ENCODE assay signal across 8 cellular contexts in genomic region chr11:20112291-20113146, GRCh38. TPM values are rescaled to one million over a fixed set of nuclear protein-coding genes. Genes with fewer than 3 reads are reported as not detected.
DNase-seq lines count a peak whose midpoint lies in the region; ATAC-seq and TF ChIP-seq lines count a peak whose summit lies in the region.

No MANE protein-coding gene starts in this region.

- no peak overlapping the region for H3K4me3 Mint-ChIP-seq in T-helper 2 cell treated with Interferon-gamma antibody and Interleukin-4, amounts not matched to agents 5 μg/mL and 100 μg/mL, for 36 hours

- no peak overlapping the region for H3K4me3 ChIP-seq in thyroid gland (replicated peaks in 1 of 3)
- H3K4me3 ChIP-seq in effector memory CD4-positive, alpha-beta T cell (ENCODE audit: insufficient read depth, low read depth, low read length, poor library complexity, severe bottlenecking) = no peak overlapping the region

- H3K36me3 ChIP-seq in thyroid gland = peaks cover 25 to 31% of the 10 kb centered on the region in 2 donors
- H3K36me3 ChIP-seq in effector memory CD4-positive, alpha-beta T cell (ENCODE audit: control insufficient read depth, insufficient read depth, low read length) = no peaks in the 10 kb centered on the region

- H3K27ac ChIP-seq in thyroid gland = peak overlapping the region; percentile 89 to 93 (median 91)
- no peak overlapping the region for H3K27ac ChIP-seq in effector memory CD4-positive, alpha-beta T cell (ENCODE audit: insufficient read depth, low read length, poor library complexity, severe bottlenecking)

- DNase-seq in DMS 273 treated with DMSO at 0.1 percent for 48 hours (lab: John Stamatoyannopoulos, UW) (peak; percentile 73), NCI-H446 treated with DMSO at 0.1 percent for 48 hours (lab: John Stamatoyannopoulos, UW) (peak; percentile 96), cerebellar cortex (ENCODE audit: low spot score) (peak; percentile 89), left kidney (ENCODE audit: low read depth, low spot score) (peak; percentile 20), thyroid gland (peak; percentile 87 to 89)
- DNase-seq in T-helper 2 cell treated with Interferon-gamma antibody and Interleukin-4, amounts not matched to agents 5 μg/mL and 100 μg/mL, for 36 hours (ENCODE audit: low spot score) = no peak
- DNase-seq in effector memory CD4-positive, alpha-beta T cell = no peak

- intact Hi-C loops in thyroid gland (cut with DNase I) = no loop called here

- H3K27ac Mint-ChIP-seq in T-helper 2 cell treated with Interferon-gamma antibody and Interleukin-4, amounts not matched to agents 5 μg/mL and 100 μg/mL, for 36 hours = no peak overlapping the region

- no peaks in the 10 kb centered on the region for H3K27me3 Mint-ChIP-seq in T-helper 2 cell treated with Interferon-gamma antibody and Interleukin-4, amounts not matched to agents 5 μg/mL and 100 μg/mL, for 36 hours (ENCODE audit: low read depth)

- TF ChIP-seq CTCF in thyroid gland (IDR thresholded peaks at IDR 0.05) = no peak

- H3K27me3 ChIP-seq in thyroid gland = no peaks in the 10 kb centered on the region
- H3K27me3 ChIP-seq in effector memory CD4-positive, alpha-beta T cell (replicated peaks; ENCODE audit: control insufficient read depth, insufficient read depth, low read length, poor library complexity, severe bottlenecking) = no peaks in the 10 kb centered on the region

- H3K36me3 Mint-ChIP-seq in T-helper 2 cell treated with Interferon-gamma antibody and Interleukin-4, amounts not matched to agents 5 μg/mL and 100 μg/mL, for 36 hours (ENCODE audit: low read depth) = no peaks in the 10 kb centered on the region

- no peaks in the 10 kb centered on the region for H3K9me3 ChIP-seq in thyroid gland
- H3K9me3 ChIP-seq in effector memory CD4-positive, alpha-beta T cell (ENCODE audit: control insufficient read depth, low read length) = no peaks in the 10 kb centered on the region

- H3K4me1 ChIP-seq in thyroid gland = peaks cover 18 to 30% of the 10 kb centered on the region in 2 donors
- H3K4me1 ChIP-seq in effector memory CD4-positive, alpha-beta T cell (ENCODE audit: control insufficient read depth, insufficient read depth, low read length, poor library complexity, severe bottlenecking) = no peaks in the 10 kb centered on the region

- no peak for ATAC-seq in GM21717 (IDR thresholded peaks at IDR 0.05; ENCODE audit: unreplicated experiment)

- WGBS in thyroid gland, 2 donors = 54 to 60% methylated on average over 13 to 14 of the region's 15 CpGs

- H3K4me1 Mint-ChIP-seq in T-helper 2 cell treated with Interferon-gamma antibody and Interleukin-4, amounts not matched to agents 5 μg/mL and 100 μg/mL, for 36 hours (ENCODE audit: low read depth) = no peaks in the 10 kb centered on the region

- no peaks in the 10 kb centered on the region for H3K9me3 Mint-ChIP-seq in T-helper 2 cell treated with Interferon-gamma antibody and Interleukin-4, amounts not matched to agents 5 μg/mL and 100 μg/mL, for 36 hours

- peak in 1 of 2 donors; percentile 39 for TF ChIP-seq POLR2A in thyroid gland (IDR thresholded peaks at IDR 0.05)

RNA-seq across cellular contexts. Expression of gene DBX1, which starts 47.8 kb away (rescaled TPM):
- total RNA-seq in thyroid gland = not detected

Comparison
In these comparisons a context has a peak if more than half of its experiments do, and no peak if none do; other contexts are left out.
1. DNase-seq: peak in DMS 273 treated with DMSO at 0.1 percent for 48 hours (single experiment), NCI-H446 treated with DMSO at 0.1 percent for 48 hours (single experiment), cerebellar cortex (single experiment), left kidney (single experiment) and thyroid gland (2 of 2); none in T-helper 2 cell treated with Interferon-gamma antibody and Interleukin-4, amounts not matched to agents 5 μg/mL and 100 μg/mL, for 36 hours (single experiment) and effector memory CD4-positive, alpha-beta T cell (0 of 3).